ENCODE assay signal across 8 cellular contexts in the genomic region with DNA sequence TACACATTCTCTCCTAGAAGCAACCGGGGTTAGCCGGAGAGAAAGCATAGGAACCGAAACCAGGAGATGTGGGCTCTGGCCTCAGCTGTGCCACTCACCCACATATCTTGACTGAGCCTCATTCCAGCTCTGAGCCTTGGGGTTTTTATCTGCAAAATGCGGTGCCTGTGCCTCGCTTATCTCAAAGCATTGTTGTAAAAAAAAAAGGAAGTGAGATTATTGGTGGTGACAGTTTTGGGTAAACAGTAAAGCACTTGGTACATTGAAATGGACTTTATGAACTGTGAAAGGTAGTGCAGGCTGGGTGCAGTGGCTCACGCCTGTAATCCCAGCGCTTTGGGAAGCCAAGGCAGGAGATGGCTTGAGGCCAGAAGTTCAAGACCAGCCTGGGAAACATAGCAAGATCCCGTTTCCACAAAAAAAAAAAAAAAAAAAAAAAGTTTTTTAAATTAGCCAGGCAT. TPM values are rescaled to one million over a fixed set of nuclear protein-coding genes. Genes with fewer than 3 reads are reported as not detected.
DNase-seq lines count a peak whose midpoint lies in the region; ATAC-seq and TF ChIP-seq lines count a peak whose summit lies in the region.

No MANE protein-coding gene starts in this region.

- no peaks in the 10 kb centered on the region for H3K9me3 Mint-ChIP-seq in CD8-positive, alpha-beta memory T cell

- H3K27ac Mint-ChIP-seq in CD8-positive, alpha-beta memory T cell: peak overlapping the region in 6 of 8 donors; percentile 8 to 80 (median 53)

- H3K27me3 ChIP-seq in CD8-positive, alpha-beta memory T cell (ENCODE audit: insufficient read depth, low read length, poor library complexity, severe bottlenecking): no peaks in the 10 kb centered on the region
- no peaks in the 10 kb centered on the region for H3K27me3 ChIP-seq in thymus (ENCODE audit: control insufficient read depth, insufficient read depth)

- POLR2A ChIA-PET in CD8-positive, alpha-beta memory T cell (lab: Charles Lee): no interaction called here

- peaks cover 0 to 2% (median 0%) of the 10 kb centered on the region in 3 donors for H3K36me3 Mint-ChIP-seq in CD8-positive, alpha-beta memory T cell

- no peaks in the 10 kb centered on the region for H3K9me3 ChIP-seq in CD8-positive, alpha-beta memory T cell (ENCODE audit: low read length)
- no peaks in the 10 kb centered on the region for H3K9me3 ChIP-seq in thymus (ENCODE audit: control insufficient read depth)

- TF ChIP-seq CTCF in VCaP (conservative IDR thresholded peaks at IDR 0.05): no peak

- ATAC-seq in GM19438 (IDR thresholded peaks at IDR 0.05; ENCODE audit: low read depth, unreplicated experiment) (peak; percentile 46), HG03354 (IDR thresholded peaks at IDR 0.05; ENCODE audit: poor library complexity, severe bottlenecking, unreplicated experiment) (peak; percentile 65)

- peak overlapping the region; percentile 8 to 81 (median 69) for H3K4me3 Mint-ChIP-seq in CD8-positive, alpha-beta memory T cell

- H3K36me3 ChIP-seq in CD8-positive, alpha-beta memory T cell (ENCODE audit: insufficient read depth, low read length): no peaks in the 10 kb centered on the region
- no peaks in the 10 kb centered on the region for H3K36me3 ChIP-seq in thymus (ENCODE audit: control insufficient read depth, insufficient read depth)

- H3K4me1 Mint-ChIP-seq in CD8-positive, alpha-beta memory T cell: peaks cover 43 to 59% (median 53%) of the 10 kb centered on the region in 3 donors

- CTCF ChIA-PET in CD8-positive, alpha-beta memory T cell (lab: Charles Lee): interaction anchor here (1.9 kb wide), 1 partner anchor 81 kb away, joined by 6 read pairs; no protein-coding TSS in a partner anchor

- 4% methylated on average over 8 of the region's 8 CpGs for WGBS in thymus

- no peak overlapping the region for H3K27ac ChIP-seq in CD8-positive, alpha-beta memory T cell (ENCODE audit: low read depth, low read length)
- peak overlapping the region; percentile 75 for H3K27ac ChIP-seq in VCaP
- H3K27ac ChIP-seq in thymus (ENCODE audit: low read depth): peak overlapping the region; percentile 64

- H3K4me3 ChIP-seq in CD8-positive, alpha-beta memory T cell (ENCODE audit: low read length): no peak overlapping the region
- no peak overlapping the region for H3K4me3 ChIP-seq in thymus (ENCODE audit: low read length)

- no peaks in the 10 kb centered on the region for H3K27me3 Mint-ChIP-seq in CD8-positive, alpha-beta memory T cell

- DNase-seq in CD8-positive, alpha-beta memory T cell: peak in 2 of 5 donors; percentile 21 to 46
- peak; percentile 23 to 33 for DNase-seq in hippocampal formation (lab: John Stamatoyannopoulos, UW)
- no peak for DNase-seq in HCEC 1CT
- no peak for DNase-seq in NCI-H2171 (lab: John Stamatoyannopoulos, UW)

- peaks cover 43% of the 10 kb centered on the region for H3K4me1 ChIP-seq in CD8-positive, alpha-beta memory T cell (ENCODE audit: insufficient read depth, low read length)
- H3K4me1 ChIP-seq in thymus (ENCODE audit: control insufficient read depth, insufficient read depth, low read length): peaks cover 17% of the 10 kb centered on the region

RNA-seq across cellular contexts. Expression of a gene that starts 3.8 kb away (rescaled TPM):
- total RNA-seq in CD8-positive, alpha-beta memory T cell: under 1 TPM; 0.58 to 0.59 TPM
- 1.1 TPM for polyA plus RNA-seq in CD8-positive, alpha-beta memory T cell
- 3.4 TPM for polyA plus RNA-seq in thymus

Comparison
In these comparisons a context has a peak if more than half of its experiments do, and no peak if none do; other contexts are left out.
1. DNase-seq: peak in hippocampal formation (2 of 2); none in HCEC 1CT (single experiment) and NCI-H2171 (single experiment).